Comparison of ENCODE assay signal across 1 cellular context in the genomic region with DNA sequence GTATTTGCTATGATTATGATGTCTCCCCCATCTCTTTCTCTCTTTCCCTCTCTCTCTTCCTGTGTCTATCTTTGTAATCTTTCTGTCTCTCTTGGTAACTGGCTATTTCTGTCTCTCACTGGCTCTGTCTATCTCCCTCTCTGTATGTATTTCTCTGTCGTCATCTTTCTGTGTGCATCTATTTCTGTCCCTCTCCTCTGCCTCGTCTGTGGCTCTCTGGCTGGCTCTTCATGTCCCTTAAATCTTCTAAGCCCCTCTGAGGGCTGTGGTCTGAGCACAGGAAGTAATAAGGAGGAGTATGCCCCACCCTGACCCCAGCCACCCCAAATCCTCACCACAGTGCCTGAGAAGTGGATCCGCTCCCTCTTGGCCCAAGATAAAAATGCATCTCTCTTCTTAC.
TF ChIP-seq lines count a peak whose summit lies in the region.

No MANE protein-coding gene starts in this region.

TF ChIP-seq in WTC11, 78 proteins besides CTCF, POLR2A, EP300 and RAD21 (continued from another document):
- TF ChIP-seq, protein P1, sequence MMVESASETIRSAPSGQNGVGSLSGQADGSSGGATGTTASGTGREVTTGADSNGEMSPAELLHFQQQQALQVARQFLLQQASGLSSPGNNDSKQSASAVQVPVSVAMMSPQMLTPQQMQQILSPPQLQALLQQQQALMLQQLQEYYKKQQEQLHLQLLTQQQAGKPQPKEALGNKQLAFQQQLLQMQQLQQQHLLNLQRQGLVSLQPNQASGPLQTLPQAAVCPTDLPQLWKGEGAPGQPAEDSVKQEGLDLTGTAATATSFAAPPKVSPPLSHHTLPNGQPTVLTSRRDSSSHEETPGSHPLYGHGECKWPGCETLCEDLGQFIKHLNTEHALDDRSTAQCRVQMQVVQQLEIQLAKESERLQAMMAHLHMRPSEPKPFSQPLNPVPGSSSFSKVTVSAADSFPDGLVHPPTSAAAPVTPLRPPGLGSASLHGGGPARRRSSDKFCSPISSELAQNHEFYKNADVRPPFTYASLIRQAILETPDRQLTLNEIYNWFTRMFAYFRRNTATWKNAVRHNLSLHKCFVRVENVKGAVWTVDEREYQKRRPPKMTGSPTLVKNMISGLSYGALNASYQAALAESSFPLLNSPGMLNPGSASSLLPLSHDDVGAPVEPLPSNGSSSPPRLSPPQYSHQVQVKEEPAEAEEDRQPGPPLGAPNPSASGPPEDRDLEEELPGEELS (CRISPR knock-in tag; IDR thresholded peaks at IDR 0.05): no peak
- TF ChIP-seq MYBL2 (CRISPR knock-in tag; IDR thresholded peaks at IDR 0.05) (no peak), FOXJ3 (CRISPR knock-in tag; IDR thresholded peaks at IDR 0.05; ENCODE audit: borderline replicate concordance) (no peak), SOX15 (CRISPR knock-in tag; IDR thresholded peaks at IDR 0.05) (no peak), NR1H2 (CRISPR knock-in tag; IDR thresholded peaks at IDR 0.05) (no peak), TEAD1 (CRISPR knock-in tag; IDR thresholded peaks at IDR 0.05) (no peak), ZNF232 (CRISPR knock-in tag; IDR thresholded peaks at IDR 0.05) (no peak), TEAD4 (CRISPR knock-in tag; IDR thresholded peaks at IDR 0.05) (no peak)
